In the genomic region with DNA sequence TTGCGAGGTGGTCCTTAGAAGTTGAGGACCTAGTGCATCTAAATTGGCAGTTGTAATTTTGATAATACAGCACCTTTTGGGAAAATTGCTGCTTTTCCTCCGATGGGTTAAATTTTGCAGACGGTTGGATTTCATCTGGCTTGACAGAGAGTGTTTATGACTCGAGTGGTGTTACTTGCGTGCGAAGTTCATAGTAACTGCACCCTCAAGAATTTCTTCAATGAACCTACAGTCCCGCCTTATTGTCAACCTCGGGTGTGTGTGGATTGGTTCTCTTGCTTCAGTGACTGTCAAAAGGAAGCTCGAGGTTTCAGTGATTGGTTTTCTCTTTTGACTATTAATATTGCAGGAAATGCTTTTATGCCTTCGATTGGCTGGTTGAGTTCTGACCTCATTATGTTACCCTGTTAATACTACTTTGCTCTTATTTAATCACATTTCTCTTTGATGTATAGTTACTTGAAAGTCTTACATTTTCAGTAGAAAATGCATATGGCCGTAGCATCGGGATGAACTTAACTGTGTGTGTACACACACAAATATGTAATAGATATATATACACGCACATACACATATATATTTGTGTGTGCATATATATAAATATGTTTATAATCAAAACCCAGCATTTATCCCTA, we compare ENCODE assay signal across 8 cellular contexts. TPM values are rescaled to one million over a fixed set of nuclear protein-coding genes. Genes with fewer than 3 reads are reported as not detected.
DNase-seq lines count a peak whose midpoint lies in the region; ATAC-seq and TF ChIP-seq lines count a peak whose summit lies in the region.

No MANE protein-coding gene starts in this region.

- H3K4me3 ChIP-seq in HUES64 (ENCODE audit: low read length): peak overlapping the region; percentile 98
- H3K4me3 ChIP-seq in PC-9: peak overlapping the region; percentile 95
- H3K4me3 ChIP-seq in thyroid gland (replicated peaks in 1 of 3): peak overlapping the region; percentile 56 to 90 (median 85)

- H3K9me3 ChIP-seq in HUES64 (ENCODE audit: insufficient read depth, low read depth, low read length): no peaks in the 10 kb centered on the region
- H3K9me3 ChIP-seq in PC-9 (ENCODE audit: insufficient read depth, low read depth): no peaks in the 10 kb centered on the region
- H3K9me3 ChIP-seq in thyroid gland: no peaks in the 10 kb centered on the region

- BruUV-seq in PC-9 (replicated peaks; lab: Mats Ljungman, UMichigan): no TSS peak

- intact Hi-C loops in PC-9 (cut with micrococcal nuclease; ENCODE audit: unreplicated experiment): loop anchor here (1.0 to 10.0 kb wide), 5 partner anchors 32 to 621 kb away; a partner anchor contains a TSS
- intact Hi-C loops in thyroid gland (cut with DNase I): no loop called here

- H3K27ac ChIP-seq in HUES64 (ENCODE audit: low read depth, low read length): peak overlapping the region; percentile 99; the same call in 1 of the 2 replicates
- H3K27ac ChIP-seq in PC-9: peak overlapping the region; percentile 85
- peak overlapping the region; percentile 8 for H3K27ac ChIP-seq in foreskin keratinocyte
- peak overlapping the region; percentile 99 to 100 (median 100) for H3K27ac ChIP-seq in thyroid gland

- no peak overlapping the region for H2AFZ ChIP-seq in PC-9

- WGBS in HUES64: 7% methylated on average over 8 of the region's 13 CpGs
- WGBS in thyroid gland, 2 donors: 16% methylated on average over 13 of the region's 13 CpGs

- no peaks in the 10 kb centered on the region for H3K9me2 ChIP-seq in PC-9 (ENCODE audit: insufficient read depth)

- CTCF ChIA-PET in PC-9 (lab: Charles Lee): interaction anchor here (0.6 to 0.7 kb wide), 3 partner anchors 12 to 708 kb away, joined by 4 to 5 read pairs (median 4); no protein-coding TSS in a partner anchor

- H3K4me2 ChIP-seq in PC-9: peak overlapping the region; percentile 77

- TF ChIP-seq CTCF in PC-9 (conservative IDR thresholded peaks at IDR 0.05): no peak
- no peak for TF ChIP-seq CTCF in foreskin keratinocyte (conservative IDR thresholded peaks at IDR 0.05)
- no peak for TF ChIP-seq CTCF in thyroid gland (IDR thresholded peaks at IDR 0.05)

- H3K27me3 ChIP-seq in HUES64 (ENCODE audit: insufficient read depth, low read length) (peaks cover 10% of the 10 kb centered on the region; the same call in 1 of the 2 replicates), PC-9 (ENCODE audit: insufficient read depth, low read depth) (no peaks in the 10 kb centered on the region), foreskin keratinocyte (no peaks in the 10 kb centered on the region), thyroid gland (no peaks in the 10 kb centered on the region)

- H3K36me3 ChIP-seq in HUES64 (ENCODE audit: insufficient read depth, low read length) (no peaks in the 10 kb centered on the region), PC-9 (ENCODE audit: low read depth) (no peaks in the 10 kb centered on the region), thyroid gland (no peaks in the 10 kb centered on the region)

- peak in 1 of 2 donors; percentile 19 for TF ChIP-seq POLR2A in thyroid gland (IDR thresholded peaks at IDR 0.05)

- peak overlapping the region; percentile 51 for H3K9ac ChIP-seq in HUES64 (ENCODE audit: low read depth, low read length)

- peaks cover 58% of the 10 kb centered on the region for H3K79me2 ChIP-seq in PC-9 (ENCODE audit: low read depth)

- H3K4me1 ChIP-seq in HUES64 (ENCODE audit: insufficient read depth, low read length): peaks cover 23% of the 10 kb centered on the region
- peaks cover 20% of the 10 kb centered on the region for H3K4me1 ChIP-seq in PC-9 (replicated peaks; ENCODE audit: insufficient read depth)
- peaks cover 28% of the 10 kb centered on the region for H3K4me1 ChIP-seq in foreskin keratinocyte
- H3K4me1 ChIP-seq in thyroid gland: peaks cover 27 to 36% of the 10 kb centered on the region in 2 donors

- POLR2A ChIA-PET in PC-9 (lab: Charles Lee; ENCODE audit: unreplicated experiment): interaction anchor here (0.6 to 0.7 kb wide), 4 partner anchors 31 to 116 kb away, joined by 3 to 11 read pairs (median 6); no protein-coding TSS in a partner anchor

- peak; percentile 45 for DNase-seq in DMS153 treated with DMSO at 0.1 percent for 48 hours (lab: John Stamatoyannopoulos, UW; ENCODE audit: unreplicated experiment)
- DNase-seq in PC-9: peak; percentile 33 to 77
- peak in 3 of 4 experiments; percentile 16 to 30 (median 29) for DNase-seq in activated naive CD4-positive, alpha-beta T cell (lab: John Stamatoyannopoulos, UW)
- peak; percentile 73 to 86 for DNase-seq in foreskin keratinocyte
- peak; percentile 70 for DNase-seq in non-pigmented ciliary epithelial cell (ENCODE audit: low read depth)
- DNase-seq in thyroid gland: peak; percentile 30 to 32

- H4K20me1 ChIP-seq in PC-9 (ENCODE audit: insufficient read depth): peaks cover 52% of the 10 kb centered on the region

- H3F3A ChIP-seq in PC-9 (ENCODE audit: insufficient read depth, low read depth): peaks cover 11% of the 10 kb centered on the region; the same call in 1 of the 2 replicates

- ATAC-seq in GM21528 (IDR thresholded peaks at IDR 0.05; ENCODE audit: low FRiP score, unreplicated experiment): peak; percentile 44
- peak; percentile 58 for ATAC-seq in foreskin keratinocyte

RNA-seq across cellular contexts. Expression of a gene that starts 1.5 kb away (rescaled TPM):
- polyA plus RNA-seq in HUES64 (2013, experiment 1 of 2): 17.9 TPM
- 19.1 TPM for polyA plus RNA-seq in HUES64 (2013, experiment 2 of 2)
- total RNA-seq in PC-9 (2021): 15.8 and 29.8 TPM in 2 replicates
- 11.3 and 11.5 TPM in 2 replicates for total RNA-seq in foreskin keratinocyte
- 2.6 and 3.2 TPM in 2 replicates for polyA plus RNA-seq in foreskin keratinocyte
- 10 to 100 TPM; 37.9 to 55.3 (median 44.1) TPM for total RNA-seq in thyroid gland

Comparison
In these comparisons a context has a peak if more than half of its experiments do, and no peak if none do; other contexts are left out.
1. Peak in every context shown above with its lines: DNase-seq, ATAC-seq, H3K4me3 ChIP-seq and H3K27ac ChIP-seq.
2. DNase-seq: peak in every context shown above with its lines; median percentile 80 in foreskin keratinocyte; 70 in non-pigmented ciliary epithelial cell; 55 in PC-9; 45 in DMS153 treated with DMSO at 0.1 percent for 48 hours; 31 in thyroid gland; 29 in activated naive CD4-positive, alpha-beta T cell.
3. H3K27ac ChIP-seq: peak in every context shown above with its lines; median percentile 100 in thyroid gland; 99 in HUES64; 85 in PC-9; 8 in foreskin keratinocyte.